In the genomic region with DNA sequence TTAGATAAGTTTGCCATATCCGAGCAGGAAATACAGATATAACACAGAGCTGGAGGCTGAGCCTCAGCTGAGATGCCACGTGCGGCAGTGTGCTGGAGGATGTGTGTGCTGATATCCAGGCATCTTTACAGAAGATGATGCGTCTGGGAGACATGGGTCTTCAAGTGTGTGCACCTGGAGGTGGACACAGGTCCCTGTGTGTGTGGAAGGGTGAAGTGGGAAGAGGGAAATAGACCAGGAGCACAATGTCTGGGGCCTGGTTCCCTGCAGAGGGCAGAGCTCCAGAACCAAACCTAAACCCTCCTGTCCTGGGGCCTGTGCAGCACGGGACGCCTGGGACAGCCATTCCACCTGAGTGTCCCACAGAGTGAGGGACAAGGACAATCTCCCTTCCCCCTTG, we compare ENCODE assay signal across 25 cellular contexts.
"Had no signal": no experiment of that assay in that cellular context is flagged by ENCODE, and none has a peak within 500 bp of the region (broad histone marks: within the 10 kb centered on the region; RNA-seq: fewer than 3 reads in every experiment).

No MANE protein-coding gene starts in this region.

- H3K9me3 Mint-ChIP-seq: immature natural killer cell, mesothelial cell of epicardium had no signal

- H3K27me3 ChIP-seq: dorsolateral prefrontal cortex, esophagus muscularis mucosa, foreskin keratinocyte, gastroesophageal sphincter, heart left ventricle, hepatocyte, left lung had no signal

- DNase-seq: dermis blood vessel endothelial cell; dorsolateral prefrontal cortex; effector CD4-positive, alpha-beta T cell; effector memory CD4-positive, alpha-beta T cell; foreskin keratinocyte; heart left ventricle; hypothalamus; immature natural killer cell; islet precursor cell; kidney; kidney glomerular epithelial cell; left colon; left lung; left ventricle myocardium superior; lower lobe of right lung; mesenchymal stem cell; mucosa of descending colon had no signal

- H3K9me3 ChIP-seq: esophagus muscularis mucosa, gastroesophageal sphincter, heart left ventricle, left lung, lower lobe of right lung, mucosa of descending colon had no signal

- ATAC-seq: foreskin keratinocyte, gastroesophageal sphincter, heart left ventricle, left colon, left lung, left ventricle myocardium superior, mucosa of descending colon had no signal

- H3K27ac ChIP-seq: coronary artery, dorsolateral prefrontal cortex, esophagus muscularis mucosa, foreskin keratinocyte, gastroesophageal sphincter, heart left ventricle, hepatocyte, left lung, lower lobe of right lung had no signal

- H3K36me3 ChIP-seq: esophagus muscularis mucosa, gastroesophageal sphincter, heart left ventricle, left lung, lower lobe of right lung had no signal

- H3K4me3 ChIP-seq: coronary artery, dorsolateral prefrontal cortex, esophagus muscularis mucosa, gastroesophageal sphincter, heart left ventricle, hepatocyte, left lung, lower lobe of right lung, mucosa of descending colon had no signal

- H3K4me1 ChIP-seq: esophagus muscularis mucosa, foreskin keratinocyte, gastroesophageal sphincter, heart left ventricle, left lung, lower lobe of right lung had no signal

- FAIRE-seq: colon, endothelial cell of umbilical vein, frontal cortex, kidney had no signal

- H2AFZ ChIP-seq: hepatocyte had no signal

- H3K4me2 ChIP-seq: hepatocyte had no signal

- H3K4me1 Mint-ChIP-seq: immature natural killer cell had no signal

- H3K36me3 Mint-ChIP-seq: immature natural killer cell, mesothelial cell of epicardium had no signal

- H3K27ac Mint-ChIP-seq: immature natural killer cell, mesothelial cell of epicardium had no signal

- H3K79me2 ChIP-seq: hepatocyte had no signal

- H3K4me3 Mint-ChIP-seq: immature natural killer cell, mesothelial cell of epicardium had no signal
